1 cellular context compared by ENCODE assay signal in genomic region chr1:156751724-156752481, GRCh38.
TF ChIP-seq lines count a peak whose summit lies in the region.

No MANE protein-coding gene starts in this region.

TF ChIP-seq in GM23338, 12 proteins besides CTCF, POLR2A, EP300 and RAD21 (continued from another document):
- TF ChIP-seq, protein P1, sequence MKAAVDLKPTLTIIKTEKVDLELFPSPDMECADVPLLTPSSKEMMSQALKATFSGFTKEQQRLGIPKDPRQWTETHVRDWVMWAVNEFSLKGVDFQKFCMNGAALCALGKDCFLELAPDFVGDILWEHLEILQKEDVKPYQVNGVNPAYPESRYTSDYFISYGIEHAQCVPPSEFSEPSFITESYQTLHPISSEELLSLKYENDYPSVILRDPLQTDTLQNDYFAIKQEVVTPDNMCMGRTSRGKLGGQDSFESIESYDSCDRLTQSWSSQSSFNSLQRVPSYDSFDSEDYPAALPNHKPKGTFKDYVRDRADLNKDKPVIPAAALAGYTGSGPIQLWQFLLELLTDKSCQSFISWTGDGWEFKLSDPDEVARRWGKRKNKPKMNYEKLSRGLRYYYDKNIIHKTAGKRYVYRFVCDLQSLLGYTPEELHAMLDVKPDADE (IDR thresholded peaks at IDR 0.05), result peak; percentile 90
